Comparison of ENCODE assay signal across 11 cellular contexts in genomic region chr6:36701401-36701991, GRCh38. TPM values are rescaled to one million over a fixed set of nuclear protein-coding genes. Genes with fewer than 3 reads are reported as not detected.
DNase-seq lines count a peak whose midpoint lies in the region; TF ChIP-seq lines count a peak whose summit lies in the region.
"Had no signal": no experiment of that assay in that cellular context is flagged by ENCODE, and none has a peak within 500 bp of the region (broad histone marks: within the 10 kb centered on the region; RNA-seq: fewer than 3 reads in every experiment).

No MANE protein-coding gene starts in this region.

- WGBS in endodermal cell (ENCODE audit: insufficient coverage in 1 of 2, insufficient read length in 1 of 2), 2 experiments: 93 to 94% methylated on average over 2 to 3 of the region's 3 CpGs
- 67% methylated on average over 3 of the region's 3 CpGs for WGBS in suprapubic skin

- TF ChIP-seq POLR2A in suprapubic skin (IDR thresholded peaks at IDR 0.05): no peak
- TF ChIP-seq POLR2A in erythroblast (IDR thresholded peaks at IDR 0.05; ENCODE audit: low read length): no peak

- no peak overlapping the region for H3K4me3 Mint-ChIP-seq in activated naive CD4-positive, alpha-beta T cell treated with anti-CD3 and anti-CD28 coated beads, Interleukin-2, amount 10 ng/mL, durations not matched to agents 7 days and 5 days
- H3K4me3 Mint-ChIP-seq in endodermal cell: no peak overlapping the region
- H3K4me3 Mint-ChIP-seq: neural crest cell had no signal

- H3K4me3 ChIP-seq in endodermal cell (ENCODE audit: low read length) (no peak overlapping the region), suprapubic skin (no peak overlapping the region), right atrium auricular region (no peak overlapping the region)
- H3K4me3 ChIP-seq: adrenal gland had no signal

- no peaks in the 10 kb centered on the region for H3K9me3 ChIP-seq in endodermal cell (ENCODE audit: control insufficient read depth, low read length)
- H3K9me3 ChIP-seq in suprapubic skin: no peaks in the 10 kb centered on the region
- H3K9me3 ChIP-seq in right atrium auricular region: no peaks in the 10 kb centered on the region
- H3K9me3 ChIP-seq: adrenal gland had no signal

- H3K36me3 ChIP-seq in endodermal cell (ENCODE audit: control insufficient read depth, insufficient read depth, low read length) (no peaks in the 10 kb centered on the region), suprapubic skin (no peaks in the 10 kb centered on the region), right atrium auricular region (no peaks in the 10 kb centered on the region)
- H3K36me3 ChIP-seq: adrenal gland had no signal

- no peak overlapping the region for H3K27ac ChIP-seq in endodermal cell (ENCODE audit: low read depth, low read length)
- no peak overlapping the region for H3K27ac ChIP-seq in suprapubic skin
- H3K27ac ChIP-seq in right atrium auricular region: no peak overlapping the region
- H3K27ac ChIP-seq: adrenal gland had no signal

- TF ChIP-seq CTCF in endodermal cell (conservative IDR thresholded peaks at IDR 0.05) (peak; percentile 75), suprapubic skin (IDR thresholded peaks at IDR 0.05) (no peak), right atrium auricular region (IDR thresholded peaks at IDR 0.05) (no peak)

- CTCF ChIA-PET in activated naive CD4-positive, alpha-beta T cell treated with anti-CD3 and anti-CD28 coated beads, Interleukin-2, amount 10 ng/mL, durations not matched to agents 7 days and 5 days (lab: Charles Lee): no interaction called here

- no peaks in the 10 kb centered on the region for H3K9me3 Mint-ChIP-seq in activated naive CD4-positive, alpha-beta T cell treated with anti-CD3 and anti-CD28 coated beads, Interleukin-2, amount 10 ng/mL, durations not matched to agents 7 days and 5 days
- no peaks in the 10 kb centered on the region for H3K9me3 Mint-ChIP-seq in endodermal cell

- H3K36me3 Mint-ChIP-seq in activated naive CD4-positive, alpha-beta T cell treated with anti-CD3 and anti-CD28 coated beads, Interleukin-2, amount 10 ng/mL, durations not matched to agents 7 days and 5 days: no peaks in the 10 kb centered on the region
- no peaks in the 10 kb centered on the region for H3K36me3 Mint-ChIP-seq in endodermal cell (ENCODE audit: low read depth)

- peaks cover 6% of the 10 kb centered on the region for H3K4me1 ChIP-seq in endodermal cell (ENCODE audit: control insufficient read depth, insufficient read depth, low read length)
- H3K4me1 ChIP-seq in suprapubic skin: no peaks in the 10 kb centered on the region
- no peaks in the 10 kb centered on the region for H3K4me1 ChIP-seq in right atrium auricular region
- H3K4me1 ChIP-seq: adrenal gland had no signal

- H3K27me3 ChIP-seq in endodermal cell (ENCODE audit: control insufficient read depth, insufficient read depth, low read length, poor library complexity, severe bottlenecking) (no peaks in the 10 kb centered on the region), suprapubic skin (no peaks in the 10 kb centered on the region), right atrium auricular region (no peaks in the 10 kb centered on the region)
- H3K27me3 ChIP-seq: adrenal gland had no signal

- DNase-seq in activated naive CD4-positive, alpha-beta T cell treated with anti-CD3 and anti-CD28 coated beads, Interleukin-2, amount 10 ng/mL, durations not matched to agents 7 days and 5 days: peak; percentile 42
- no peak for DNase-seq in activated naive CD4-positive, alpha-beta T cell treated with Interleukin-2 at 50 U/mL for 16 hours
- DNase-seq in NCI-H226 (peak; percentile 77), endodermal cell (peak; percentile 72), suprapubic skin (ENCODE audit: low spot score in 2 of 2) (peak; percentile 36 to 52), erythroblast (lab: John Stamatoyannopoulos, UW) (no peak), GM19240 (ENCODE audit: insufficient read length, low spot score) (no peak), right atrium auricular region (ENCODE audit: low spot score) (no peak)

- H3K27ac Mint-ChIP-seq in activated naive CD4-positive, alpha-beta T cell treated with anti-CD3 and anti-CD28 coated beads, Interleukin-2, amount 10 ng/mL, durations not matched to agents 7 days and 5 days: no peak overlapping the region
- H3K27ac Mint-ChIP-seq in endodermal cell: no peak overlapping the region

- no peak overlapping the region for H3K9ac ChIP-seq in endodermal cell (ENCODE audit: extremely low read depth, low read length, poor library complexity, severe bottlenecking)

- TF ChIP-seq EP300 in suprapubic skin (IDR thresholded peaks at IDR 0.05): no peak

- H3K27me3 Mint-ChIP-seq in activated naive CD4-positive, alpha-beta T cell treated with anti-CD3 and anti-CD28 coated beads, Interleukin-2, amount 10 ng/mL, durations not matched to agents 7 days and 5 days: peaks cover 48% of the 10 kb centered on the region
- H3K27me3 Mint-ChIP-seq in endodermal cell (ENCODE audit: insufficient read depth): peaks cover 12% of the 10 kb centered on the region

- H3K4me1 Mint-ChIP-seq in activated naive CD4-positive, alpha-beta T cell treated with anti-CD3 and anti-CD28 coated beads, Interleukin-2, amount 10 ng/mL, durations not matched to agents 7 days and 5 days: peaks cover 19% of the 10 kb centered on the region
- peaks cover 5% of the 10 kb centered on the region for H3K4me1 Mint-ChIP-seq in endodermal cell

RNA-seq across cellular contexts. Expression of gene RAB44, which starts 3.9 kb away (rescaled TPM):
- not detected for total RNA-seq in endodermal cell
- polyA plus RNA-seq in endodermal cell (2013, experiment 1 of 2): not detected
- polyA plus RNA-seq in endodermal cell (2013, experiment 2 of 2): not detected
- total RNA-seq in suprapubic skin: 1 to 10 TPM in 1 of 4 donors, under 1 TPM in 2, not detected in 1; 0.16 to 1.1 (median 0.17) TPM
- under 1 TPM in 1 of 2 donors, not detected in 1; 0.12 TPM for total RNA-seq in right atrium auricular region
- total RNA-seq: adrenal gland, neural crest cell, SK-MEL-5 had no signal

RNA-seq across cellular contexts. Expression of gene CDKN1A, which starts 23.0 kb away (rescaled TPM):
- total RNA-seq in endodermal cell (1 to 10 TPM; 1.9 to 3.7 TPM), suprapubic skin (100 to 1,000 TPM; 138 to 315 (median 207) TPM), right atrium auricular region (100 to 1,000 TPM in 1 of 2 donors, 10 to 100 TPM in 1; 63.8 to 128 TPM)
- polyA plus RNA-seq in endodermal cell (2013, experiment 1 of 2): 45.0 TPM
- polyA plus RNA-seq in endodermal cell (2013, experiment 2 of 2): 50.3 TPM

Comparison
In these comparisons a context has a peak if more than half of its experiments do, and no peak if none do; other contexts are left out.
1. DNase-seq: peak in activated naive CD4-positive, alpha-beta T cell treated with anti-CD3 and anti-CD28 coated beads, Interleukin-2, amount 10 ng/mL, durations not matched to agents 7 days and 5 days (single experiment), NCI-H226 (single experiment), endodermal cell (single experiment) and suprapubic skin (2 of 2); none in activated naive CD4-positive, alpha-beta T cell treated with Interleukin-2 at 50 U/mL for 16 hours (single experiment), erythroblast (0 of 2), GM19240 (single experiment) and right atrium auricular region (single experiment).
2. RNA of gene CDKN1A, which starts 23.0 kb away (total RNA-seq): 138 to 315 TPM in suprapubic skin and 63.8 to 128 TPM in right atrium auricular region; 1.9 to 3.7 TPM in endodermal cell; every median in the first group is over 10 times any median in the second.